In genomic region chr4:85543832-85544231, GRCh38 we compare ENCODE assay signal across 1 cellular context.
TF ChIP-seq lines count a peak whose summit lies in the region.

No MANE protein-coding gene starts in this region.

TF ChIP-seq in H1, 55 proteins besides CTCF, POLR2A, EP300 and RAD21 (continued from another document):
- no peak for TF ChIP-seq KDM1A (IDR thresholded peaks at IDR 0.05; ENCODE audit: borderline replicate concordance, low read length)
